In the genomic region with DNA sequence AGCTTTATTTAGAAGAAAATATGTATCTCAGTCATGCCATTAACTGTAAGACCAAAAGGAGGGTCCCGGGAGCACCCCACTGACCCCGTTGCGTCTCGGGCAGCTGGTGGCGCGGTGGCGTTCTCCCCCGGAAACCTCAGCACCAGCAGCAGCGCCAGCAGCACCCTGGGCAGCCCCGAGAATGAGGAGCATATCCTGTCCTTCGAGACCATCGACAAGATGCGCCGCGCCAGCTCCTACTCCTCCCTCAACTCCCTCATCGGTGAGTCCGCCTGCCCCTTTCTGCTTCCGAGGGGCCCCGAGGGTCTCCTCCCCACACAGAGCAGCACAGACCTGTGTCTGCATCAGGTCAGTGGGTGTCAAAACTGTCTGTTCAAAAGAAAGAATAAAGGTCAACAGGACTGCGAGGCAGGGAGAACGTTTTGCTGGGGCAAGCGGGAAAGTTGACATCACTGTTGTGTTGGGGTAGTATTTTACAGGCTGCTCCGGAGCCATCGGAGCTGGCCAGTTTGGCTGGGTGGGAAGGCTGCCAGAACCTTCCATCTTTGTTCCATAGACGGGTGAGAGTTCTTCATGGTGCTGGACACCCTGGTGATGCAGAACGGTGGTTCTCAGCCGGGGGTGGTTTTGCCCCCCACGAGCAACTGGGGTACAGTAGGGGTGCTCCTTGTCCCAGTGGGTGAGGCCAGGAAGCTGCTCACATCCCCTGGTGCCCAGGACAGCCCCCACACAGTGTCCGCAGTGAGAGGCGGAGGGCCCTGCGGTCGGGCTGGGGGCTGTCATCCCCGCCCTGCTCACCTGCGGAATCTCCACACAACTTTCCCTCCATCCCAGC, we compare ENCODE assay signal across 17 cellular contexts.
DNase-seq lines count a peak whose midpoint lies in the region; ATAC-seq, FAIRE-seq and TF ChIP-seq lines count a peak whose summit lies in the region.
"Had no signal": no experiment of that assay in that cellular context is flagged by ENCODE, and none has a peak within 500 bp of the region (broad histone marks: within the 10 kb centered on the region; RNA-seq: fewer than 3 reads in every experiment).

No MANE protein-coding gene starts in this region.

- no peaks in the 10 kb centered on the region for H3K79me2 ChIP-seq in astrocyte (ENCODE audit: insufficient read depth, low read length)

- no TSS peak for BruUV-seq in IMR-90 (replicated peaks; lab: Mats Ljungman, UMichigan)

- H2AK9ac ChIP-seq in IMR-90 (replicated peaks; ENCODE audit: low read depth, low read length, poor library complexity): peak overlapping the region; percentile 97

- TF ChIP-seq RAD21 in IMR-90 (IDR thresholded peaks at IDR 0.05; ENCODE audit: low read length): no peak

- H3K79me1 ChIP-seq in IMR-90 (ENCODE audit: low read depth in 1 of 2, low read length in 2 of 2): peaks cover 15 to 48% of the 10 kb centered on the region in 2 experiments

- TF ChIP-seq POLR2A in IMR-90 (IDR thresholded peaks at IDR 0.05; ENCODE audit: low read depth, low read length) (no peak), GM12891 (IDR thresholded peaks at IDR 0.05; ENCODE audit: low read depth, low read length) (no peak)

- H2BK120ac ChIP-seq in IMR-90 (ENCODE audit: low read depth, low read length): peak overlapping the region; percentile 87

- WGBS in IMR-90 (ENCODE audit: extremely low coverage in 2 of 2, insufficient read length in 1 of 2), 2 experiments: 88% methylated on average over 21 of the region's 34 CpGs; no CpG with 5 or more reads in 1 of the 2 experiments

- intact Hi-C loops in activated CD4-positive, alpha-beta T cell treated with anti-CD3 and anti-CD28 coated beads, Interleukin-2, amount 10 ng/mL, durations not matched to agents 24 days and 14 days (cut with micrococcal nuclease): loop anchor here (5.0 to 10.0 kb wide), 2 partner anchors 289 to 467 kb away; no protein-coding TSS in a partner anchor
- intact Hi-C loops in IMR-90 (cut with micrococcal nuclease): loop anchor here (5.0 to 10.0 kb wide), 3 partner anchors 219 to 467 kb away; a partner anchor contains a TSS

- ATAC-seq in IMR-90 (ENCODE audit: low read depth) (no peak), GM18870 (IDR thresholded peaks at IDR 0.05; ENCODE audit: unreplicated experiment) (no peak)
- ATAC-seq: left colon, Panc1 had no signal

- H3K4me1 Mint-ChIP-seq in activated CD4-positive, alpha-beta T cell treated with anti-CD3 and anti-CD28 coated beads, Interleukin-2, amount 10 ng/mL, durations not matched to agents 24 days and 14 days: peaks cover 78% of the 10 kb centered on the region
- H3K4me1 Mint-ChIP-seq in astrocyte (ENCODE audit: low read depth, unreplicated experiment) (peaks cover 36% of the 10 kb centered on the region), osteocyte (ENCODE audit: unreplicated experiment) (peaks cover 39% of the 10 kb centered on the region)

- H2BK15ac ChIP-seq in IMR-90 (ENCODE audit: low read depth, low read length): peak overlapping the region; percentile 99; the same call in 2 of the 3 replicates

- H4K5ac ChIP-seq in IMR-90 (ENCODE audit: low read depth, low read length): peak overlapping the region; percentile 81

- in situ Hi-C loops in IMR-90 (cut with MboI; ENCODE audit: low sequenced_read_pairs): no loop called here

- TF ChIP-seq CTCF in IMR-90 (conservative IDR thresholded peaks at IDR 0.05; ENCODE audit: low read depth, low read length) (no peak), astrocyte (IDR thresholded peaks at IDR 0.05; ENCODE audit: insufficient read depth, low read depth, low read length) (no peak), osteocyte (IDR thresholded peaks at IDR 0.05) (no peak)

- peak overlapping the region; percentile 91 for H3K14ac ChIP-seq in IMR-90 (replicated peaks; ENCODE audit: low read depth, low read length)

- no peaks in the 10 kb centered on the region for H3K27me3 ChIP-seq in IMR-90 (ENCODE audit: control insufficient read depth, insufficient read depth, low read length)
- no peaks in the 10 kb centered on the region for H3K27me3 ChIP-seq in astrocyte (ENCODE audit: insufficient read depth, low read length)
- H3K27me3 ChIP-seq: testis had no signal

- H3K9me1 ChIP-seq in IMR-90 (ENCODE audit: insufficient read depth, low read length): peaks cover 19% of the 10 kb centered on the region

- H3K4me3 ChIP-seq in IMR-90 (ENCODE audit: insufficient read depth, low read depth, low read length) (no peak overlapping the region), astrocyte (ENCODE audit: insufficient read depth, low read depth, low read length) (no peak overlapping the region)
- H3K4me3 ChIP-seq: testis had no signal

- H3K4ac ChIP-seq in IMR-90 (ENCODE audit: low read depth, low read length): peak overlapping the region; percentile 93

- H3K4me1 ChIP-seq in IMR-90 (ENCODE audit: control insufficient read depth, insufficient read depth, low read length) (peaks cover 29% of the 10 kb centered on the region), astrocyte (ENCODE audit: insufficient read depth, low read length) (peaks cover 35% of the 10 kb centered on the region)
- H3K4me1 ChIP-seq: testis had no signal

- H2AK5ac ChIP-seq in IMR-90 (ENCODE audit: low read depth, low read length): peak overlapping the region; percentile 100

- DNase-seq in activated CD4-positive, alpha-beta T cell treated with anti-CD3 and anti-CD28 coated beads, Interleukin-2, amount 10 ng/mL, durations not matched to agents 24 days and 14 days: no peak
- no peak for DNase-seq in activated CD4-positive, alpha-beta T cell treated with anti-CD3 and anti-CD28 coated beads for 48 hours
- DNase-seq in IMR-90 (no peak), astrocyte (ENCODE audit: low read depth) (no peak), osteocyte (ENCODE audit: extremely low spot score, unreplicated experiment) (no peak), AG20443 (ENCODE audit: low spot score) (no peak), GM12891 (ENCODE audit: insufficient read length, low spot score) (no peak)
- DNase-seq: activated B cell treated with CpG ODN at 0.5 μM for 24 hours, Calu3, left colon, MM.1S, NCI-H2029, NCI-H510A treated with DMSO at 0.1 percent for 48 hours, testis had no signal

- H3K27ac Mint-ChIP-seq in activated CD4-positive, alpha-beta T cell treated with anti-CD3 and anti-CD28 coated beads, Interleukin-2, amount 10 ng/mL, durations not matched to agents 24 days and 14 days: peak overlapping the region; percentile 93
- peak overlapping the region; percentile 53 for H3K27ac Mint-ChIP-seq in astrocyte (ENCODE audit: unreplicated experiment)
- H3K27ac Mint-ChIP-seq in osteocyte (ENCODE audit: unreplicated experiment): peak overlapping the region; percentile 54
- H3K27ac Mint-ChIP-seq: activated B cell treated with CpG ODN at 0.5 μM for 24 hours had no signal

- no peak overlapping the region for H3K9ac ChIP-seq in IMR-90 (ENCODE audit: low read depth, low read length)
- H3K9ac ChIP-seq in astrocyte (ENCODE audit: low read length): peak overlapping the region; percentile 85

- dilution Hi-C loops in IMR-90 (cut with HindIII; ENCODE audit: low sequenced_read_pairs, unreplicated experiment): no loop called here

- peak overlapping the region; percentile 73; the same call in 1 of the 2 replicates for H2BK20ac ChIP-seq in IMR-90 (ENCODE audit: low read depth, low read length)

- H2AFZ ChIP-seq in IMR-90 (replicated peaks; ENCODE audit: low read length, poor library complexity): no peak overlapping the region
- no peak overlapping the region for H2AFZ ChIP-seq in astrocyte (ENCODE audit: low read depth, low read length)

- no peak overlapping the region for H3K56ac ChIP-seq in IMR-90 (ENCODE audit: extremely low read depth, insufficient read depth, low read length)

- peak overlapping the region; percentile 95 for H2BK5ac ChIP-seq in IMR-90 (ENCODE audit: low read depth, low read length, poor library complexity, severe bottlenecking)

- H3K18ac ChIP-seq in IMR-90 (ENCODE audit: low read depth, low read length): peak overlapping the region; percentile 70; the same call in 1 of the 2 replicates

- no peak overlapping the region; the same call in 1 of the 2 replicates for H3K27ac ChIP-seq in IMR-90 (ENCODE audit: insufficient read depth, low read length)
- H3K27ac ChIP-seq in astrocyte (ENCODE audit: low read depth, low read length): peak overlapping the region; percentile 96
- H3K27ac ChIP-seq: testis had no signal

- no peak overlapping the region for H3K4me2 ChIP-seq in IMR-90 (ENCODE audit: low read depth, low read length)
- H3K4me2 ChIP-seq in astrocyte (ENCODE audit: low read length): peak overlapping the region; percentile 80

- H3K23ac ChIP-seq in IMR-90 (ENCODE audit: low read depth, low read length): peak overlapping the region; percentile 82; the same call in 1 of the 2 replicates

- peak overlapping the region; percentile 97 for H4K91ac ChIP-seq in IMR-90 (ENCODE audit: insufficient read depth, low read depth, low read length)

- H3K36me3 Mint-ChIP-seq in activated CD4-positive, alpha-beta T cell treated with anti-CD3 and anti-CD28 coated beads, Interleukin-2, amount 10 ng/mL, durations not matched to agents 24 days and 14 days (ENCODE audit: low read depth): peaks cover 82% of the 10 kb centered on the region
- peaks cover 15% of the 10 kb centered on the region for H3K36me3 Mint-ChIP-seq in astrocyte (ENCODE audit: low read depth, unreplicated experiment)
- peaks cover 22% of the 10 kb centered on the region for H3K36me3 Mint-ChIP-seq in osteocyte (ENCODE audit: unreplicated experiment)

- H3K9me3 ChIP-seq in IMR-90 (ENCODE audit: control insufficient read depth, insufficient read depth, low read length) (no peaks in the 10 kb centered on the region), astrocyte (ENCODE audit: insufficient read depth, low read depth, low read length) (no peaks in the 10 kb centered on the region)
- H3K9me3 ChIP-seq: testis had no signal

- H3K36me3 ChIP-seq in IMR-90 (ENCODE audit: control insufficient read depth, insufficient read depth, low read length): peaks cover 19% of the 10 kb centered on the region
- H3K36me3 ChIP-seq in astrocyte (ENCODE audit: insufficient read depth, low read length): peaks cover 4% of the 10 kb centered on the region

- no peaks in the 10 kb centered on the region; the same call in 1 of the 2 replicates for H4K20me1 ChIP-seq in IMR-90 (ENCODE audit: insufficient read depth, low read length)
- H4K20me1 ChIP-seq in astrocyte (ENCODE audit: insufficient read depth, low read length): peaks cover 3% of the 10 kb centered on the region

- H3K27me3 Mint-ChIP-seq in activated CD4-positive, alpha-beta T cell treated with anti-CD3 and anti-CD28 coated beads, Interleukin-2, amount 10 ng/mL, durations not matched to agents 24 days and 14 days: no peaks in the 10 kb centered on the region
- H3K27me3 Mint-ChIP-seq in astrocyte (ENCODE audit: low read depth, unreplicated experiment): no peaks in the 10 kb centered on the region
- no peaks in the 10 kb centered on the region for H3K27me3 Mint-ChIP-seq in osteocyte (ENCODE audit: unreplicated experiment)
- H3K27me3 Mint-ChIP-seq: activated B cell treated with CpG ODN at 0.5 μM for 24 hours had no signal

- peak overlapping the region; percentile 88 to 90; a peak in 3 of 4 replicates for H4K8ac ChIP-seq in IMR-90 (ENCODE audit: low read depth in 2 of 2, low read length in 2 of 2)

- FAIRE-seq in astrocyte (lab: Jason Lieb, UNC): no peak
- FAIRE-seq in GM12891 (lab: Jason Lieb, UNC): no peak
- FAIRE-seq: A204.1 had no signal

- CTCF ChIA-PET in IMR-90 (lab: Yijun Ruan, JAX): interaction anchor here (0.5 kb wide), 1 partner anchor 36 kb away, joined by 3 read pairs; no protein-coding TSS in a partner anchor

- H3K9me3 Mint-ChIP-seq in activated CD4-positive, alpha-beta T cell treated with anti-CD3 and anti-CD28 coated beads, Interleukin-2, amount 10 ng/mL, durations not matched to agents 24 days and 14 days: no peaks in the 10 kb centered on the region
- no peaks in the 10 kb centered on the region for H3K9me3 Mint-ChIP-seq in astrocyte (ENCODE audit: unreplicated experiment)
- no peaks in the 10 kb centered on the region for H3K9me3 Mint-ChIP-seq in osteocyte (ENCODE audit: unreplicated experiment)
- H3K9me3 Mint-ChIP-seq: activated B cell treated with CpG ODN at 0.5 μM for 24 hours had no signal

- H3K4me3 Mint-ChIP-seq in activated CD4-positive, alpha-beta T cell treated with anti-CD3 and anti-CD28 coated beads, Interleukin-2, amount 10 ng/mL, durations not matched to agents 24 days and 14 days: peak overlapping the region; percentile 82
- H3K4me3 Mint-ChIP-seq in astrocyte (ENCODE audit: unreplicated experiment) (no peak overlapping the region), osteocyte (ENCODE audit: unreplicated experiment) (no peak overlapping the region)
- H3K4me3 Mint-ChIP-seq: activated B cell treated with CpG ODN at 0.5 μM for 24 hours had no signal

- POLR2A ChIA-PET in IMR-90 (lab: Charles Lee; ENCODE audit: unreplicated experiment): no interaction called here
